Comparison of ENCODE assay signal across 3 cellular contexts in genomic region chr6:34565722-34566137, GRCh38.
TF ChIP-seq lines count a peak whose summit lies in the region.

No MANE protein-coding gene starts in this region.

TF ChIP-seq in SK-N-SH, 30 proteins besides CTCF, POLR2A, EP300 and RAD21:
- TF ChIP-seq YY1 (IDR thresholded peaks at IDR 0.05; ENCODE audit: low read depth) = no peak
- no peak for TF ChIP-seq PBX3 (IDR thresholded peaks at IDR 0.05)
- no peak for TF ChIP-seq FOXM1 (IDR thresholded peaks at IDR 0.05; ENCODE audit: low read depth)
- no peak for TF ChIP-seq RFX5 (IDR thresholded peaks at IDR 0.05; ENCODE audit: low read length)
- TF ChIP-seq FOSL2 (IDR thresholded peaks at IDR 0.05; ENCODE audit: borderline replicate concordance, low read depth) = no peak

TF ChIP-seq in SK-N-SH treated with all-trans-retinoic acid at 6 μM for 48 hours, 23 proteins besides CTCF, POLR2A, EP300 and RAD21:
- TF ChIP-seq OSR1 (CRISPR knock-in tag; IDR thresholded peaks at IDR 0.05) = no peak
- TF ChIP-seq ZFP30 (CRISPR knock-in tag; IDR thresholded peaks at IDR 0.05) = no peak
- TF ChIP-seq TCF4 (CRISPR knock-in tag; IDR thresholded peaks at IDR 0.05; ENCODE audit: borderline replicate concordance) = no peak
- no peak for TF ChIP-seq CSRNP3 (CRISPR knock-in tag; IDR thresholded peaks at IDR 0.05)
- TF ChIP-seq PATZ1 (CRISPR knock-in tag; IDR thresholded peaks at IDR 0.05; ENCODE audit: borderline replicate concordance) = no peak
- no peak for TF ChIP-seq RARB (CRISPR knock-in tag; IDR thresholded peaks at IDR 0.05)
- TF ChIP-seq GLIS3 (CRISPR knock-in tag; IDR thresholded peaks at IDR 0.05) = no peak
- TF ChIP-seq PPARA (CRISPR knock-in tag; IDR thresholded peaks at IDR 0.05; ENCODE audit: borderline replicate concordance) = no peak
- no peak for TF ChIP-seq CREB5 (CRISPR knock-in tag; IDR thresholded peaks at IDR 0.05; ENCODE audit: low read depth)
- no peak for TF ChIP-seq ZNF565 (CRISPR knock-in tag; conservative IDR thresholded peaks at IDR 0.05; ENCODE audit: low read depth)
- TF ChIP-seq ARNTL (CRISPR knock-in tag; IDR thresholded peaks at IDR 0.05; ENCODE audit: borderline replicate concordance, low read depth) = no peak
- TF ChIP-seq ZNF8 (CRISPR knock-in tag; IDR thresholded peaks at IDR 0.05) = no peak

TF ChIP-seq in GM12878, 131 proteins besides CTCF, POLR2A, EP300 and RAD21:
- no peak for TF ChIP-seq BRCA1 (IDR thresholded peaks at IDR 0.05; ENCODE audit: low read depth, low read length)
- no peak for TF ChIP-seq FOXM1 (IDR thresholded peaks at IDR 0.05; ENCODE audit: low read depth, low read length)
- no peak for TF ChIP-seq KDM1A (IDR thresholded peaks at IDR 0.05; ENCODE audit: borderline replicate concordance)
- TF ChIP-seq NFYA (IDR thresholded peaks at IDR 0.05; ENCODE audit: borderline replicate concordance, low read depth, low read length) = no peak
- no peak for TF ChIP-seq PML (IDR thresholded peaks at IDR 0.05; ENCODE audit: low read length)
